Comparison of ENCODE assay signal across 27 cellular contexts in genomic region chr1:46004491-46004890, GRCh38.
"Had no signal": no experiment of that assay in that cellular context is flagged by ENCODE, and none has a peak within 500 bp of the region (broad histone marks: within the 10 kb centered on the region; RNA-seq: fewer than 3 reads in every experiment).

No MANE protein-coding gene starts in this region.

- H3K27me3 ChIP-seq: dorsolateral prefrontal cortex, esophagus squamous epithelium, gastrocnemius medialis, heart right ventricle, left lung had no signal

- H3K27ac Mint-ChIP-seq: mesothelial cell of epicardium had no signal

- H3K9me3 ChIP-seq: esophagus squamous epithelium, gastrocnemius medialis, heart right ventricle, left lung, lower lobe of right lung, mucosa of descending colon had no signal

- H3K4me3 Mint-ChIP-seq: mesothelial cell of epicardium, naive B cell had no signal

- FAIRE-seq: colon, islet of Langerhans, keratinocyte had no signal

- H3K4me3 ChIP-seq: coronary artery, dorsolateral prefrontal cortex, esophagus squamous epithelium, gastrocnemius medialis, heart right ventricle, left lung, lower lobe of right lung, mucosa of descending colon had no signal

- H3K9me3 Mint-ChIP-seq: mesothelial cell of epicardium, naive B cell had no signal

- H3K27ac ChIP-seq: coronary artery, dorsolateral prefrontal cortex, epithelial cell of prostate, esophagus squamous epithelium, left lung, lower lobe of right lung had no signal

- H3K4me1 Mint-ChIP-seq: mesothelial cell of epicardium, naive B cell had no signal

- DNase-seq: dermis blood vessel endothelial cell; dorsolateral prefrontal cortex; effector CD4-positive, alpha-beta T cell; effector memory CD4-positive, alpha-beta T cell; erythroblast; esophagus squamous epithelium; foreskin fibroblast; foreskin melanocyte; gastrocnemius medialis; glutamatergic neuron; head of caudate nucleus; heart right ventricle; hippocampal formation; left cardiac atrium; left lung; left ventricle myocardium superior; lower lobe of right lung; mesenchymal stem cell; mucosa of descending colon; naive B cell had no signal

- ATAC-seq: esophagus mucosa, gastrocnemius medialis, heart right ventricle, left cardiac atrium, left lung, left ventricle myocardium superior, lower lobe of right lung, mucosa of descending colon had no signal

- H3K27me3 Mint-ChIP-seq: naive B cell had no signal
